Comparison of ENCODE assay signal across 29 cellular contexts in the genomic region with DNA sequence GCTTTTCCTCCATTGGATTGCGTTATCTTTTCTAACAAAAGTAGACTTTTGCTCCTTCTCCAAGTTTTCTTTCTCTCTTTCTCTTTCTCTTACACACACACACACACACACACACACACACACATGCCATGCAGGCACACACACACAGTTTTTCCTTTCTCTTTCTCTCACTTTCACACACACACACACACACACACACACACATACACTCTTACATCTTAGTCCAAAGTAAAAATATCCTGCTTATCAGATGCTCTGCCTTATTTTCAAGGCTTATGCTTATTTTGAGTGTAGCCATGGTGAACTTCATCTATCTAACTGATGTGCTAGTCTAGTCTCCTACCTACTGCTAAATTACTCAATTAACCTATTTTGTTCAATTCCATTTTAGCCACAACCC. TPM values are rescaled to one million over a fixed set of nuclear protein-coding genes. Genes with fewer than 3 reads are reported as not detected.
DNase-seq lines count a peak whose midpoint lies in the region; ATAC-seq, FAIRE-seq and TF ChIP-seq lines count a peak whose summit lies in the region.
"Had no signal": no experiment of that assay in that cellular context is flagged by ENCODE, and none has a peak within 500 bp of the region (broad histone marks: within the 10 kb centered on the region; RNA-seq: fewer than 3 reads in every experiment).

No MANE protein-coding gene starts in this region.

- DNase-seq in K562 (ENCODE audit: extremely low read depth in 1 of 4, low spot score in 3 of 4) (no peak), fibroblast of the aortic adventitia (ENCODE audit: low read depth) (peak; percentile 51), sigmoid colon (no peak), NCI-H1930 (lab: John Stamatoyannopoulos, UW) (no peak), HCEC 1CT (no peak), NCI-H187 (lab: John Stamatoyannopoulos, UW) (no peak)
- DNase-seq: activated CD4-positive, alpha-beta T cell treated with anti-CD3 and anti-CD28 coated beads for 48 hours; activated CD8-positive, alpha-beta memory T cell treated with anti-CD3 and anti-CD28 coated beads, Interleukin-2, amount 10 ng/mL, durations not matched to agents 7 days and 5 days; activated naive CD4-positive, alpha-beta T cell treated with Interleukin-2 at 50 U/mL for 16 hours; activated T-cell treated with anti-CD3 and anti-CD28 coated beads, Interleukin-2, amount 50 U/mL, for 72 hours; amygdala; central memory CD4-positive, alpha-beta T cell; dorsolateral prefrontal cortex; foreskin melanocyte; islet precursor cell; Karpas-422; left ventricle myocardium superior; MV-4-11; NCI-H187 treated with DMSO at 0.1 percent for 48 hours; posterior cingulate gyrus; stimulated activated CD4-positive, alpha-beta T cell treated with anti-CD3 and anti-CD28 coated beads, Interleukin-15, amount 100 ng/mL, for 24 hours; stimulated activated naive CD8-positive, alpha-beta T cell treated with anti-CD3 and anti-CD28 coated beads, Interleukin-15, amount 100 ng/mL, for 72 hours; T-helper 2 cell; upper lobe of right lung had no signal

- CTCF ChIA-PET in HEK293 (lab: Yijun Ruan, JAX) = no interaction called here
- CTCF ChIA-PET in K562 (lab: Yijun Ruan, JAX; ENCODE audit: low intra/inter-chr PET ratio) = no interaction called here

- no peak overlapping the region for H3K4me3 ChIP-seq in HEK293 (ENCODE audit: low read depth, low read length)
- no peak overlapping the region for H3K4me3 ChIP-seq in K562
- no peak overlapping the region for H3K4me3 ChIP-seq in fibroblast of the aortic adventitia (ENCODE audit: low read depth, low read length)
- no peak overlapping the region for H3K4me3 ChIP-seq in sigmoid colon
- H3K4me3 ChIP-seq: A549, dorsolateral prefrontal cortex, upper lobe of right lung had no signal

- no peak for TF ChIP-seq CTCF in HEK293 (tag by site-specific recombination; IDR thresholded peaks at IDR 0.05)
- no peak for TF ChIP-seq CTCF in K562 (IDR thresholded peaks at IDR 0.05 in 2 of 3, conservative IDR thresholded peaks at IDR 0.05 in 1 of 3; ENCODE audit: insufficient read depth in 2 of 3, low read depth in 1 of 3, low read length in 3 of 3)
- TF ChIP-seq CTCF in fibroblast of the aortic adventitia (IDR thresholded peaks at IDR 0.05; ENCODE audit: insufficient read depth, low read length) = no peak
- TF ChIP-seq CTCF in sigmoid colon (IDR thresholded peaks at IDR 0.05) = no peak

- H3K9ac ChIP-seq in K562 (ENCODE audit: insufficient read depth in 1 of 2, low read depth in 2 of 2, low read length in 2 of 2) = no peak overlapping the region

- POLR2A ChIA-PET in HEK293 (lab: Yijun Ruan, JAX) = no interaction called here
- POLR2A ChIA-PET in K562 (lab: Yijun Ruan, JAX) = no interaction called here

- H3K27me3 ChIP-seq in K562 (ENCODE audit: control insufficient read depth in 2 of 2, insufficient read depth in 2 of 2, low read length in 2 of 2) (peaks cover 10 to 16% of the 10 kb centered on the region in 2 experiments; a peak in 4 of 5 replicates), sigmoid colon (no peaks in the 10 kb centered on the region)
- H3K27me3 ChIP-seq: dorsolateral prefrontal cortex, upper lobe of right lung had no signal

- H2AFZ ChIP-seq in K562 (ENCODE audit: low read depth, low read length) = no peak overlapping the region

- H3K9me1 ChIP-seq in K562 (ENCODE audit: control insufficient read depth, insufficient read depth, low read length) = no peaks in the 10 kb centered on the region

- no peak for TF ChIP-seq POLR2A in K562 (conservative IDR thresholded peaks at IDR 0.05)
- no peak for TF ChIP-seq POLR2A in sigmoid colon (IDR thresholded peaks at IDR 0.05)

- H3K36me3 ChIP-seq in HEK293 (ENCODE audit: control insufficient read depth in 2 of 2, insufficient read depth in 1 of 2, low read length in 2 of 2) (no peaks in the 10 kb centered on the region), K562 (ENCODE audit: control insufficient read depth, insufficient read depth, low read length) (no peaks in the 10 kb centered on the region), sigmoid colon (no peaks in the 10 kb centered on the region)
- H3K36me3 ChIP-seq: upper lobe of right lung had no signal

- H3K4me1 ChIP-seq in HEK293 (ENCODE audit: control insufficient read depth, insufficient read depth, low read length) (peaks cover 8% of the 10 kb centered on the region; the same call in 1 of the 2 replicates), K562 (replicated peaks in 1 of 2; ENCODE audit: control insufficient read depth in 2 of 2, insufficient read depth in 2 of 2, low read length in 2 of 2) (no peaks in the 10 kb centered on the region; a peak in 2 of 5 replicates), sigmoid colon (peaks cover 0 to 87% (median 75%) of the 10 kb centered on the region in 4 donors)
- H3K4me1 ChIP-seq: upper lobe of right lung had no signal

- TF ChIP-seq RAD21 in K562 (CRISPR knock-in tag; conservative IDR thresholded peaks at IDR 0.05 in 1 of 2, IDR thresholded peaks at IDR 0.05 in 1 of 2) = no peak

- H3K4me2 ChIP-seq in K562 (ENCODE audit: insufficient read depth, low read length) = no peak overlapping the region
- H3K4me2 ChIP-seq: A549 had no signal

- 10% methylated on average over 1 of the region's 1 CpG for WGBS in K562 (ENCODE audit: insufficient coverage, low coverage, missing lambda C conversion rate)
- 46 to 90% methylated on average over 1 of the region's 1 CpG for WGBS in sigmoid colon, 2 donors

- BruUV-seq in K562 (replicated peaks; lab: Mats Ljungman, UMichigan) = no TSS peak

- ATAC-seq in K562 = no peak
- no peak for ATAC-seq in HG02678 (IDR thresholded peaks at IDR 0.05; ENCODE audit: unreplicated experiment)
- ATAC-seq: A549; activated CD8-positive, alpha-beta memory T cell treated with anti-CD3 and anti-CD28 coated beads, Interleukin-2, amount 10 ng/mL, durations not matched to agents 7 days and 5 days; activated T-cell treated with anti-CD3 and anti-CD28 coated beads, Interleukin-2, amount 50 U/mL, for 72 hours; left ventricle myocardium superior; sciatic nerve; SK-N-SH treated with all-trans-retinoic acid at 6 μM for 48 hours; stimulated activated naive CD8-positive, alpha-beta T cell treated with anti-CD3 and anti-CD28 coated beads, Interleukin-15, amount 100 ng/mL, for 72 hours; upper lobe of right lung had no signal

- H3K79me2 ChIP-seq in K562 (ENCODE audit: control insufficient read depth, insufficient read depth, low read length) = no peaks in the 10 kb centered on the region

- H4K20me1 ChIP-seq in K562 (replicated peaks; ENCODE audit: control insufficient read depth, insufficient read depth, low read length) = no peaks in the 10 kb centered on the region

- no peak for FAIRE-seq in K562 (lab: Jason Lieb, UNC)
- FAIRE-seq: A549 had no signal

- in situ Hi-C loops in K562 (cut with MboI) = no loop called here

- TF ChIP-seq EP300 in K562 (IDR thresholded peaks at IDR 0.05; ENCODE audit: low read length) (no peak), sigmoid colon (IDR thresholded peaks at IDR 0.05) (no peak)

- H3K9me3 ChIP-seq in HEK293 (ENCODE audit: control insufficient read depth, insufficient read depth, low read depth, low read length) (no peaks in the 10 kb centered on the region), K562 (replicated peaks; ENCODE audit: control insufficient read depth, insufficient read depth, low read depth, low read length) (no peaks in the 10 kb centered on the region), sigmoid colon (no peaks in the 10 kb centered on the region)
- H3K9me3 ChIP-seq: A549, upper lobe of right lung had no signal

- intact Hi-C loops in K562 (cut with micrococcal nuclease) (no loop called here), sigmoid colon (cut with DNase I) (no loop called here)

- H3K27ac ChIP-seq in HEK293 (ENCODE audit: extremely low read depth, low read depth, low read length) (no peak overlapping the region), K562 (ENCODE audit: extremely low read depth, low read depth, low read length) (no peak overlapping the region), sigmoid colon (peak overlapping the region; percentile 88 to 95 (median 90))
- H3K27ac ChIP-seq: A549, dorsolateral prefrontal cortex had no signal

TF ChIP-seq in K562, 482 proteins besides CTCF, POLR2A, EP300 and RAD21 (continues in another document):
- TF ChIP-seq, protein P1, sequence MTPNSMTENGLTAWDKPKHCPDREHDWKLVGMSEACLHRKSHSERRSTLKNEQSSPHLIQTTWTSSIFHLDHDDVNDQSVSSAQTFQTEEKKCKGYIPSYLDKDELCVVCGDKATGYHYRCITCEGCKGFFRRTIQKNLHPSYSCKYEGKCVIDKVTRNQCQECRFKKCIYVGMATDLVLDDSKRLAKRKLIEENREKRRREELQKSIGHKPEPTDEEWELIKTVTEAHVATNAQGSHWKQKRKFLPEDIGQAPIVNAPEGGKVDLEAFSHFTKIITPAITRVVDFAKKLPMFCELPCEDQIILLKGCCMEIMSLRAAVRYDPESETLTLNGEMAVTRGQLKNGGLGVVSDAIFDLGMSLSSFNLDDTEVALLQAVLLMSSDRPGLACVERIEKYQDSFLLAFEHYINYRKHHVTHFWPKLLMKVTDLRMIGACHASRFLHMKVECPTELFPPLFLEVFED (CRISPR knock-in tag; conservative IDR thresholded peaks at IDR 0.05) = 0 out of 2 replicates have a peak, but pooled peaks have one; percentile 38

RNA-seq across cellular contexts. Expression of a gene that starts 34.4 kb away (rescaled TPM):
- total RNA-seq in K562 (2011; cell fraction: chromatin; rRNA removed; ENCODE audit: low replicate concordance) = 2.6 and 13.3 TPM in 2 replicates
- total RNA-seq in K562 (2011; cell fraction: nucleolus; rRNA removed) = 2.2 and 3.0 TPM in 2 replicates
- total RNA-seq in K562 (2011; cell fraction: nucleoplasm; rRNA removed) = 7.0 and 17.6 TPM in 2 replicates
- 6.0 and 7.1 TPM in 2 replicates for total RNA-seq in K562 (2014; rRNA removed)
- 15.0 and 16.9 TPM in 2 replicates for total RNA-seq in K562 (2014; rRNA removed; fragmentation: Illumina TruSeq; extraction: Trizol)
- total RNA-seq in K562 (2015; rRNA removed; fragmentation: Illumina TruSeq; extraction: Trizol) = 16.4 and 18.0 TPM in 2 replicates
- total RNA-seq in K562 (2021) = 9.4 and 10.0 TPM in 2 replicates
- 9.6 and 14.1 TPM in 2 replicates for polyA plus RNA-seq in K562 (2011; rRNA removed)
- 1.8 and 2.9 TPM in 2 replicates for polyA plus RNA-seq in K562 (2011; cell fraction: cytosol; rRNA removed)
- 5.1 and 7.7 TPM in 2 replicates for polyA plus RNA-seq in K562 (2011; cell fraction: nucleus; rRNA removed)
- 6.7 and 8.7 TPM in 2 replicates for polyA plus RNA-seq in K562 (2012)
- 10.7 and 14.3 TPM in 2 replicates for polyA plus RNA-seq in K562 (2014; fragmentation: Illumina TruSeq; extraction: Trizol)
- polyA plus RNA-seq in K562 (2014; fragmentation: Nextera tagmentation; extraction: Ambion mirVana) = 1 to 10 TPM; 3.4 to 3.6 TPM
- 8.4 and 10.0 TPM in 2 replicates for polyA plus RNA-seq in K562 (2014; rRNA removed)
- 13.2 and 14.3 TPM in 2 replicates for polyA minus RNA-seq in K562 (2011; rRNA and poly(A)+ RNA removed)
- 3.1 and 3.7 TPM in 2 replicates for polyA minus RNA-seq in K562 (2011; cell fraction: cytosol; rRNA and poly(A)+ RNA removed)
- polyA minus RNA-seq in K562 (2011; cell fraction: nucleus; rRNA and poly(A)+ RNA removed) = 5.1 and 5.7 TPM in 2 replicates
- total RNA-seq in fibroblast of the aortic adventitia (ENCODE audit: low replicate concordance) = 21.4 and 59.7 TPM in 2 replicates
- total RNA-seq in sigmoid colon = 100 to 1,000 TPM; 115 to 188 (median 167) TPM
- polyA plus RNA-seq in sigmoid colon = 10 to 100 TPM in 1 of 3 donors, 1 to 10 TPM in 2; 3.5 to 10.1 (median 7.8) TPM

Comparison
In these comparisons a context has a peak if more than half of its experiments do, and no peak if none do; other contexts are left out.
1. H3K27ac ChIP-seq: peak in sigmoid colon (4 of 4); none in HEK293 (single experiment) and K562 (single experiment).